1 cellular context compared by ENCODE assay signal in genomic region chr2:48915227-48915626, GRCh38.
TF ChIP-seq lines count a peak whose summit lies in the region.

No MANE protein-coding gene starts in this region.

TF ChIP-seq in GM23338, 12 proteins besides CTCF, POLR2A, EP300 and RAD21 (continued from another document):
- TF ChIP-seq ZNF462 (CRISPR knock-in tag; IDR thresholded peaks at IDR 0.05) (no peak), CREB1 (CRISPR knock-in tag; IDR thresholded peaks at IDR 0.05; ENCODE audit: low read depth) (no peak), JUNB (IDR thresholded peaks at IDR 0.05; ENCODE audit: unreplicated experiment) (no peak), ZNF331 (CRISPR knock-in tag; IDR thresholded peaks at IDR 0.05; ENCODE audit: low read depth) (no peak), REST (IDR thresholded peaks at IDR 0.05; ENCODE audit: unreplicated experiment) (no peak)
TF ChIP-seq in GM23338: peak in this region for 0.
